Comparison of ENCODE assay signal across 1 cellular context in the genomic region with DNA sequence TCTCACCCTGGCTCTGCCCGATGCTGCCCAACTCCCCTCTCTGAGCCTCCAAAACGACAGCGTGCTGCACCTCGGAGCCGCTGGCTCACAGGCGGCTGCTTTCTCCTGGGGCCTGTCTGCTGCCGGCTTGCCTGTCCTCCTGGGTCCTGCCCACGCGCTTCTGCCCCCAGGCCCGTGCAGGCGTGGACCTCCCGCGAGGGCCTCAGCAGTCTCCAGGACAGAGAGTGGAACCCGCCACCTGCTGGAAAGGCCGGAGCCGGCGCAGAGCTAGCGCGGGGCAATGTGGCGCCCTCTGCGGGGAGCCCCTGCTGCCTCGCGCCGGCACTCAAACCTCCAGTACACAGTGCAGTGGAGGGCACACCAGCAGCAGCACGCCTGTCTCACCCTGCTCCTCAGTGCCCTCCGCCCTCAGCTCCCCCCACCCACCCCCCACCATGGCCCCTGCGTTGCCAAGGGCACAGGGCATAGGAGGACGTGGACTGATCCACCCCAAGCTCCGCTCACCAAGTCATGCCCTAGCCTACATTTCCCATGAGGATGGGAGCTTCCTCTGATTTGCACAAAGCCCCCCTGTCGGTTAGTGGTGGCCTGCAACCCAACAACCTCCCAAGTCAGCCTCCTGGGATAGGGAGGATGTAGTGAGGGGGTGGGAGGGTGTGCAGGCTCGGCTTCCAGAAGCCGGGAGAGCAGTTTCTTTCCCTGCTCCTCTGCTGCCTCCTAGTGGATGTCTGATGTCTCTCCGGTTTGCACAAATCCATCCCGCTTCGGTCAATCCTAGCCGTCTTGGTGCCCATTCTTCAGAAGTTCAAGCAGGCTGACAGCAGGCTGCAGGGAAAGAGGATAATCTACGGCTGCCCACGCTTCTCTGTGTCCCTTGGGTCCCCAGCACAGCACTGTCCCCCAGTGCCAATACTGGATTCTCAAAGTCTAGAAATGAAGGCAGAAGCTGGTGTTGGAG.
A peak's percentile ranks its signal among the peaks of the same experiment; 100 is the strongest.
TF ChIP-seq lines count a peak whose summit lies in the region.

No MANE protein-coding gene starts in this region.

TF ChIP-seq in WTC11, 78 proteins besides CTCF, POLR2A, EP300 and RAD21 (continued from another document):
- TF ChIP-seq, protein P1, sequence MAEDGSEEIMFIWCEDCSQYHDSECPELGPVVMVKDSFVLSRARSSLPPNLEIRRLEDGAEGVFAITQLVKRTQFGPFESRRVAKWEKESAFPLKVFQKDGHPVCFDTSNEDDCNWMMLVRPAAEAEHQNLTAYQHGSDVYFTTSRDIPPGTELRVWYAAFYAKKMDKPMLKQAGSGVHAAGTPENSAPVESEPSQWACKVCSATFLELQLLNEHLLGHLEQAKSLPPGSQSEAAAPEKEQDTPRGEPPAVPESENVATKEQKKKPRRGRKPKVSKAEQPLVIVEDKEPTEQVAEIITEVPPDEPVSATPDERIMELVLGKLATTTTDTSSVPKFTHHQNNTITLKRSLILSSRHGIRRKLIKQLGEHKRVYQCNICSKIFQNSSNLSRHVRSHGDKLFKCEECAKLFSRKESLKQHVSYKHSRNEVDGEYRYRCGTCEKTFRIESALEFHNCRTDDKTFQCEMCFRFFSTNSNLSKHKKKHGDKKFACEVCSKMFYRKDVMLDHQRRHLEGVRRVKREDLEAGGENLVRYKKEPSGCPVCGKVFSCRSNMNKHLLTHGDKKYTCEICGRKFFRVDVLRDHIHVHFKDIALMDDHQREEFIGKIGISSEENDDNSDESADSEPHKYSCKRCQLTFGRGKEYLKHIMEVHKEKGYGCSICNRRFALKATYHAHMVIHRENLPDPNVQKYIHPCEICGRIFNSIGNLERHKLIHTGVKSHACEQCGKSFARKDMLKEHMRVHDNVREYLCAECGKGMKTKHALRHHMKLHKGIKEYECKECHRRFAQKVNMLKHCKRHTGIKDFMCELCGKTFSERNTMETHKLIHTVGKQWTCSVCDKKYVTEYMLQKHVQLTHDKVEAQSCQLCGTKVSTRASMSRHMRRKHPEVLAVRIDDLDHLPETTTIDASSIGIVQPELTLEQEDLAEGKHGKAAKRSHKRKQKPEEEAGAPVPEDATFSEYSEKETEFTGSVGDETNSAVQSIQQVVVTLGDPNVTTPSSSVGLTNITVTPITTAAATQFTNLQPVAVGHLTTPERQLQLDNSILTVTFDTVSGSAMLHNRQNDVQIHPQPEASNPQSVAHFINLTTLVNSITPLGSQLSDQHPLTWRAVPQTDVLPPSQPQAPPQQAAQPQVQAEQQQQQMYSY (CRISPR knock-in tag; IDR thresholded peaks at IDR 0.05): no peak
- TF ChIP-seq GRHL2 (CRISPR knock-in tag; IDR thresholded peaks at IDR 0.05; ENCODE audit: insufficient replicate concordance, severe bottlenecking): no peak
- no peak for TF ChIP-seq ZNF671 (CRISPR knock-in tag; IDR thresholded peaks at IDR 0.05)
- TF ChIP-seq ETV6 (CRISPR knock-in tag; IDR thresholded peaks at IDR 0.05): peak; percentile 36
- TF ChIP-seq, protein P2, sequence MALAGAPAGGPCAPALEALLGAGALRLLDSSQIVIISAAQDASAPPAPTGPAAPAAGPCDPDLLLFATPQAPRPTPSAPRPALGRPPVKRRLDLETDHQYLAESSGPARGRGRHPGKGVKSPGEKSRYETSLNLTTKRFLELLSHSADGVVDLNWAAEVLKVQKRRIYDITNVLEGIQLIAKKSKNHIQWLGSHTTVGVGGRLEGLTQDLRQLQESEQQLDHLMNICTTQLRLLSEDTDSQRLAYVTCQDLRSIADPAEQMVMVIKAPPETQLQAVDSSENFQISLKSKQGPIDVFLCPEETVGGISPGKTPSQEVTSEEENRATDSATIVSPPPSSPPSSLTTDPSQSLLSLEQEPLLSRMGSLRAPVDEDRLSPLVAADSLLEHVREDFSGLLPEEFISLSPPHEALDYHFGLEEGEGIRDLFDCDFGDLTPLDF (CRISPR knock-in tag; IDR thresholded peaks at IDR 0.05): no peak
- TF ChIP-seq TCF7 (CRISPR knock-in tag; IDR thresholded peaks at IDR 0.05; ENCODE audit: low read depth): no peak
- no peak for TF ChIP-seq MXD4 (CRISPR knock-in tag; IDR thresholded peaks at IDR 0.05; ENCODE audit: borderline replicate concordance)
- TF ChIP-seq, protein P3, sequence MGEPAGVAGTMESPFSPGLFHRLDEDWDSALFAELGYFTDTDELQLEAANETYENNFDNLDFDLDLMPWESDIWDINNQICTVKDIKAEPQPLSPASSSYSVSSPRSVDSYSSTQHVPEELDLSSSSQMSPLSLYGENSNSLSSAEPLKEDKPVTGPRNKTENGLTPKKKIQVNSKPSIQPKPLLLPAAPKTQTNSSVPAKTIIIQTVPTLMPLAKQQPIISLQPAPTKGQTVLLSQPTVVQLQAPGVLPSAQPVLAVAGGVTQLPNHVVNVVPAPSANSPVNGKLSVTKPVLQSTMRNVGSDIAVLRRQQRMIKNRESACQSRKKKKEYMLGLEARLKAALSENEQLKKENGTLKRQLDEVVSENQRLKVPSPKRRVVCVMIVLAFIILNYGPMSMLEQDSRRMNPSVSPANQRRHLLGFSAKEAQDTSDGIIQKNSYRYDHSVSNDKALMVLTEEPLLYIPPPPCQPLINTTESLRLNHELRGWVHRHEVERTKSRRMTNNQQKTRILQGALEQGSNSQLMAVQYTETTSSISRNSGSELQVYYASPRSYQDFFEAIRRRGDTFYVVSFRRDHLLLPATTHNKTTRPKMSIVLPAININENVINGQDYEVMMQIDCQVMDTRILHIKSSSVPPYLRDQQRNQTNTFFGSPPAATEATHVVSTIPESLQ (CRISPR knock-in tag; IDR thresholded peaks at IDR 0.05): no peak
- TF ChIP-seq SMAD4 (CRISPR knock-in tag; IDR thresholded peaks at IDR 0.05): no peak
- TF ChIP-seq HMGA2 (CRISPR knock-in tag; IDR thresholded peaks at IDR 0.05): no peak
- no peak for TF ChIP-seq GTF2I (CRISPR knock-in tag; conservative IDR thresholded peaks at IDR 0.05)
TF ChIP-seq in WTC11: peak in this region for 9.
